Comparison of ENCODE assay signal across 8 cellular contexts in the genomic region with DNA sequence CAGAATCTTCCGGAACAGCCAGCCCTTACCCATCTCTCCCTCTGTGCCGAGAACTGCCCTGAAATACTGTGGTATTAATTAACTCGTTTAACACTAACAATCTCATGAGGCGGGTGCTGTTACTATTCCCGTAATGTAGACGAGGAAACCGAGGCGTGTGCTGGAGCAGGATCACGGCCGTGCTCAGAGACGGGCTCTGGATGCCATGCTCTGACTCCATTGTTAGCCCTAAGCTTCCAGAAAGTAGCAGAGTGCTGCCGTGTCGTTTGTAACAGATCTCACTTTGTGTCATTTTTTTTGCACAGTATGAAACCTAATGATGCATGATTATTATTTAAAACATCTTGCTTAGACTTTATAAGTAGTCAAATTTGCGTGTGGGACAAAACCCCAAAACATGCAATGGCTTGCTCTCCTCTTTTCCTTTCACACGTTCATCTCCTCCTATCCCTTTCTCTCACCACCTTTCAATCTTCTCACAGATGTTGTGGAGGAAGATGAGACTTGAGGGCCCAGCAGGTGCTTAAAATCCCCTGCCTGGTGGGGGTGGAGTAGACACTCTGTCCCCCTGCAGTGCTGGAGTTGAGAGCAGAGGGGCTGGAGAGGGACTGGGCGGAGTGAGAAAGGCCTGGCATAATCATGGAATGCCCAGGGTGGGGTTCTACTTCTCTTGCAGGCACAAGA. TPM values are rescaled to one million over a fixed set of nuclear protein-coding genes. Genes with fewer than 3 reads are reported as not detected.
A peak's percentile ranks its signal among the peaks of the same experiment; 100 is the strongest.
DNase-seq lines count a peak whose midpoint lies in the region; ATAC-seq, FAIRE-seq and TF ChIP-seq lines count a peak whose summit lies in the region.

No MANE protein-coding gene starts in this region.

- POLR2A ChIA-PET in SK-N-SH (lab: Yijun Ruan, JAX) = interaction anchor here (0.7 to 2.1 kb wide), 5 partner anchors 12 to 86 kb away, joined by 3 to 9 read pairs (median 3); a partner anchor contains a TSS

- H3K4me2 ChIP-seq in SK-N-SH (peak overlapping the region; percentile 57; the same call in 1 of the 2 replicates), trophoblast cell (ENCODE audit: low read length) (no peak overlapping the region)

- no peaks in the 10 kb centered on the region for H3K9me2 ChIP-seq in SK-N-SH

- H3K9ac ChIP-seq in SK-N-SH (no peak overlapping the region), trophoblast cell (ENCODE audit: low read length) (no peak overlapping the region)

- WGBS in SK-N-SH (ENCODE audit: low lambda C conversion rate) = 39% methylated on average over 16 of the region's 16 CpGs
- 14 to 24% methylated on average over 13 to 16 of the region's 16 CpGs for WGBS in esophagus squamous epithelium, 2 donors
- WGBS in trophoblast cell (ENCODE audit: extremely low coverage, insufficient coverage, insufficient read length) = no CpG with 5 or more reads among the region's 16 CpGs

- H3K79me2 ChIP-seq in SK-N-SH (ENCODE audit: insufficient read depth) (no peaks in the 10 kb centered on the region), trophoblast cell (ENCODE audit: control insufficient read depth, insufficient read depth, low read length, poor library complexity) (peaks cover 2% of the 10 kb centered on the region)

- TF ChIP-seq RAD21 in SK-N-SH (IDR thresholded peaks at IDR 0.05; ENCODE audit: low read length) = no peak

- peak overlapping the region; percentile 11 for H3K18ac ChIP-seq in trophoblast cell (ENCODE audit: low read length)

- peak overlapping the region; percentile 84 for H2AK5ac ChIP-seq in trophoblast cell (ENCODE audit: low read length)

- H4K8ac ChIP-seq in trophoblast cell (ENCODE audit: low read depth, low read length) = peak overlapping the region; percentile 63

- peak overlapping the region; percentile 49 for H2BK5ac ChIP-seq in trophoblast cell (ENCODE audit: low read depth, low read length, poor library complexity)

- DNase-seq in GM18507 (ENCODE audit: extremely low spot score, insufficient read length, low read depth) = no peak
- DNase-seq in SK-N-SH = peak; percentile 54
- no peak for DNase-seq in esophagus squamous epithelium (lab: John Stamatoyannopoulos, UW)
- DNase-seq in trophoblast cell = peak in 1 of 2 donors; percentile 43
- DNase-seq in NK-92 (lab: John Stamatoyannopoulos, UW; ENCODE audit: unreplicated experiment) = no peak
- no peak for DNase-seq in amygdala (lab: John Stamatoyannopoulos, UW)

- TF ChIP-seq POLR2A in esophagus squamous epithelium (IDR thresholded peaks at IDR 0.05) = no peak

- TF ChIP-seq EP300 in SK-N-SH (IDR thresholded peaks at IDR 0.05; ENCODE audit: borderline replicate concordance in 1 of 2, low read depth in 1 of 2, low read length in 1 of 2) = no peak

- peaks cover 41% of the 10 kb centered on the region for H3K79me1 ChIP-seq in trophoblast cell (ENCODE audit: low read length)

- H3K4me3 ChIP-seq in SK-N-SH (ENCODE audit: low read depth in 2 of 2, low read length in 1 of 2) = peak overlapping the region; percentile 38 to 48
- H3K4me3 ChIP-seq in esophagus squamous epithelium = peak overlapping the region; percentile 65 to 88 (median 79)
- no peak overlapping the region for H3K4me3 ChIP-seq in trophoblast cell (ENCODE audit: low read depth, low read length)

- peak overlapping the region; percentile 42 for H2BK120ac ChIP-seq in trophoblast cell (ENCODE audit: insufficient read depth, low read length, poor library complexity)

- H3K4ac ChIP-seq in trophoblast cell (ENCODE audit: low read depth, low read length) = no peak overlapping the region

- no peaks in the 10 kb centered on the region for H4K20me1 ChIP-seq in SK-N-SH (ENCODE audit: insufficient read depth)

- H2AFZ ChIP-seq in SK-N-SH (ENCODE audit: low read depth) = peak overlapping the region; percentile 78; the same call in 1 of the 2 replicates
- H2AFZ ChIP-seq in trophoblast cell (ENCODE audit: insufficient read depth, low read length, poor library complexity) = peak overlapping the region; percentile 67

- H3K9me3 ChIP-seq in SK-N-SH = no peaks in the 10 kb centered on the region
- H3K9me3 ChIP-seq in esophagus squamous epithelium = no peaks in the 10 kb centered on the region
- peaks cover 3% of the 10 kb centered on the region for H3K9me3 ChIP-seq in trophoblast cell (ENCODE audit: insufficient read depth, low read depth, low read length)

- H3K27me3 ChIP-seq in SK-N-SH (ENCODE audit: insufficient read depth) = peaks cover 5% of the 10 kb centered on the region; the same call in 1 of the 2 replicates
- H3K27me3 ChIP-seq in esophagus squamous epithelium = peaks cover 0 to 7% (median 0%) of the 10 kb centered on the region in 4 donors
- H3K27me3 ChIP-seq in trophoblast cell (ENCODE audit: insufficient read depth, low read length) = no peaks in the 10 kb centered on the region

- H3K14ac ChIP-seq in trophoblast cell (ENCODE audit: low read length) = peak overlapping the region; percentile 78

- H2BK12ac ChIP-seq in trophoblast cell (ENCODE audit: low read length) = peak overlapping the region; percentile 80

- H3K4me1 ChIP-seq in SK-N-SH (ENCODE audit: control insufficient read depth in 1 of 2, insufficient read depth in 2 of 2, low read depth in 1 of 2, low read length in 1 of 2) (peaks cover 0 to 7% of the 10 kb centered on the region in 2 experiments; a peak in 1 of 4 replicates), esophagus squamous epithelium (peaks cover 17 to 71% (median 24%) of the 10 kb centered on the region in 3 donors), trophoblast cell (ENCODE audit: control insufficient read depth in 1 of 2, insufficient read depth in 2 of 2, low read length in 2 of 2) (peaks cover 24 to 29% of the 10 kb centered on the region in 2 experiments)

- H3F3A ChIP-seq in SK-N-SH (replicated peaks; ENCODE audit: insufficient read depth) = no peaks in the 10 kb centered on the region

- H4K91ac ChIP-seq in trophoblast cell (ENCODE audit: low read depth, low read length) = peak overlapping the region; percentile 57

- TF ChIP-seq CTCF in SK-N-SH (IDR thresholded peaks at IDR 0.05) (no peak), esophagus squamous epithelium (IDR thresholded peaks at IDR 0.05) (peak in 1 of 6 experiments; percentile 0)

- H3K36me3 ChIP-seq in SK-N-SH (replicated peaks in 1 of 2; ENCODE audit: control insufficient read depth in 1 of 2, insufficient read depth in 2 of 2, low read length in 1 of 2) (no peaks in the 10 kb centered on the region), esophagus squamous epithelium (peaks cover 0 to 32% (median 4%) of the 10 kb centered on the region in 3 donors), trophoblast cell (ENCODE audit: control insufficient read depth in 1 of 2, insufficient read depth in 2 of 2, low read length in 2 of 2) (no peaks in the 10 kb centered on the region)

- peak; percentile 84 for FAIRE-seq in GM18507 (lab: Jason Lieb, UNC)

- CTCF ChIA-PET in SK-N-SH (lab: Yijun Ruan, JAX) = interaction anchor here (0.8 to 1.8 kb wide), 8 partner anchors 8 to 546 kb away, joined by 3 to 9 read pairs (median 4); a partner anchor contains a TSS

- ATAC-seq in HG02943 (IDR thresholded peaks at IDR 0.05; ENCODE audit: low read depth, unreplicated experiment) = peak; percentile 13
- ATAC-seq in HG02623 (IDR thresholded peaks at IDR 0.05; ENCODE audit: unreplicated experiment) = no peak

- peak overlapping the region; percentile 28 for H4K12ac ChIP-seq in trophoblast cell (ENCODE audit: low read depth, low read length)

- H3K23ac ChIP-seq in trophoblast cell (ENCODE audit: low read length) = no peak overlapping the region

- intact Hi-C loops in esophagus squamous epithelium (cut with DNase I) = no loop called here

- H3K27ac ChIP-seq in SK-N-SH (ENCODE audit: low read depth in 2 of 2, low read length in 1 of 2) = peak overlapping the region in 1 of 2 experiments; percentile 58; a peak in 1 of 4 replicates
- peak overlapping the region; percentile 79 to 98 (median 95) for H3K27ac ChIP-seq in esophagus squamous epithelium
- peak overlapping the region; percentile 62 for H3K27ac ChIP-seq in trophoblast cell (ENCODE audit: low read depth, low read length)

RNA-seq across cellular contexts. Expression of a gene that starts 0.5 kb away (rescaled TPM):
- polyA plus RNA-seq in SK-N-SH (2012; rRNA removed) = 0.16 and 0.35 TPM in 2 replicates
- 0.24 and 0.31 TPM in 2 replicates for polyA plus RNA-seq in SK-N-SH (2012; cell fraction: cytosol; rRNA removed)
- polyA plus RNA-seq in SK-N-SH (2012; cell fraction: nucleus; rRNA removed) = 0.29 and 0.37 TPM in 2 replicates
- total RNA-seq in esophagus squamous epithelium = 10 to 100 TPM in 3 of 4 donors, 1 to 10 TPM in 1; 8.3 to 25.6 (median 17.4) TPM
- 0.03 and 0.11 TPM in 2 replicates for polyA plus RNA-seq in trophoblast cell (2013)

RNA-seq across cellular contexts. Expression of a gene that starts 0.7 kb away (rescaled TPM):
- polyA plus RNA-seq in SK-N-SH (2012; rRNA removed) = 0.93 and 0.99 TPM in 2 replicates
- 0.41 and 1.00 TPM in 2 replicates for polyA plus RNA-seq in SK-N-SH (2012; cell fraction: cytosol; rRNA removed)
- polyA plus RNA-seq in SK-N-SH (2012; cell fraction: nucleus; rRNA removed) = 0.73 and 1.2 TPM in 2 replicates
- total RNA-seq in esophagus squamous epithelium = 10 to 100 TPM; 12.1 to 24.5 (median 14.5) TPM
- 0.15 and 0.32 TPM in 2 replicates for polyA plus RNA-seq in trophoblast cell (2013)

RNA-seq across cellular contexts. Expression of a gene that starts 17.6 kb away (rescaled TPM):
- 0.26 and 0.43 TPM in 2 replicates for polyA plus RNA-seq in SK-N-SH (2012; rRNA removed)
- 0.21 and 0.24 TPM in 2 replicates for polyA plus RNA-seq in SK-N-SH (2012; cell fraction: cytosol; rRNA removed)
- 0.34 and 0.43 TPM in 2 replicates for polyA plus RNA-seq in SK-N-SH (2012; cell fraction: nucleus; rRNA removed)
- 100 to 1,000 TPM in 1 of 4 donors, 10 to 100 TPM in 1, 1 to 10 TPM in 2; 1.1 to 111 (median 14.9) TPM for total RNA-seq in esophagus squamous epithelium
- polyA plus RNA-seq in trophoblast cell (2013) = 149 and 152 TPM in 2 replicates

RNA-seq across cellular contexts. Expression of a gene that starts 44.8 kb away (rescaled TPM):
- polyA plus RNA-seq in SK-N-SH (2012; rRNA removed) = 87.5 and 91.6 TPM in 2 replicates
- 49.6 and 70.3 TPM in 2 replicates for polyA plus RNA-seq in SK-N-SH (2012; cell fraction: cytosol; rRNA removed)
- polyA plus RNA-seq in SK-N-SH (2012; cell fraction: nucleus; rRNA removed) = 254 and 314 TPM in 2 replicates
- 10 to 100 TPM; 42.8 to 75.7 (median 63.2) TPM for total RNA-seq in esophagus squamous epithelium
- 165 and 168 TPM in 2 replicates for polyA plus RNA-seq in trophoblast cell (2013)

RNA-seq across cellular contexts. Expression of a gene that starts 55.3 kb away (rescaled TPM):
- polyA plus RNA-seq in SK-N-SH (2012; rRNA removed) = 4.6 and 5.0 TPM in 2 replicates
- 2.3 and 3.7 TPM in 2 replicates for polyA plus RNA-seq in SK-N-SH (2012; cell fraction: cytosol; rRNA removed)
- 6.9 and 9.8 TPM in 2 replicates for polyA plus RNA-seq in SK-N-SH (2012; cell fraction: nucleus; rRNA removed)
- total RNA-seq in esophagus squamous epithelium = 1 to 10 TPM; 1.2 to 2.3 (median 1.8) TPM
- polyA plus RNA-seq in trophoblast cell (2013) = 7.7 TPM in 2 replicates
